ENCODE assay signal across 18 cellular contexts in genomic region chr18:7904529-7904928, GRCh38.
DNase-seq lines count a peak whose midpoint lies in the region; ATAC-seq and TF ChIP-seq lines count a peak whose summit lies in the region.
"Had no signal": no experiment of that assay in that cellular context is flagged by ENCODE, and none has a peak within 500 bp of the region (broad histone marks: within the 10 kb centered on the region; RNA-seq: fewer than 3 reads in every experiment).

No MANE protein-coding gene starts in this region.

- H3K9me3 Mint-ChIP-seq in chondrocyte (ENCODE audit: low read depth): peaks cover 5% of the 10 kb centered on the region
- H3K9me3 Mint-ChIP-seq: activated naive CD4-positive, alpha-beta T cell treated with anti-CD3 and anti-CD28 coated beads, Interleukin-2, amount 50 U/mL, for 24 hours had no signal

- peak overlapping the region; percentile 24 for H3K4me2 ChIP-seq in osteoblast (ENCODE audit: insufficient read depth, low read length)
- H3K4me2 ChIP-seq: BLaER1 treated with 17β-estradiol and CSF1 and Interleukin-3, amounts not matched to agents 10 nM and 100 nM had no signal

- DNase-seq in AG10803 (ENCODE audit: low read depth): peak; percentile 67
- peak; percentile 46 for DNase-seq in LNCaP clone FGC (ENCODE audit: low read depth)
- DNase-seq in chondrocyte (ENCODE audit: low spot score): no peak
- peak; percentile 76 for DNase-seq in osteoblast (ENCODE audit: insufficient read length, low spot score, missing footprints)
- DNase-seq in cerebellum (ENCODE audit: low spot score): no peak
- DNase-seq: activated CD8-positive, alpha-beta memory T cell treated with anti-CD3 and anti-CD28 coated beads, Interleukin-2, amount 10 ng/mL, durations not matched to agents 7 days and 5 days; DND-41; immature natural killer cell; NCI-H2227 treated with DMSO at 0.1 percent for 48 hours; stimulated activated CD4-positive, alpha-beta T cell treated with anti-CD3 and anti-CD28 coated beads, Interleukin-12 subunit alpha, Interleukin-12 subunit beta, amount 100 ng/mL, for 4 hours; thyroid gland had no signal

- H2AFZ ChIP-seq in osteoblast (ENCODE audit: low read length): no peak overlapping the region

- peak overlapping the region; percentile 49 for H3K27ac Mint-ChIP-seq in chondrocyte (ENCODE audit: unreplicated experiment)
- H3K27ac Mint-ChIP-seq: activated CD8-positive, alpha-beta memory T cell treated with anti-CD3 and anti-CD28 coated beads, Interleukin-2, amount 10 ng/mL, durations not matched to agents 7 days and 5 days; activated naive CD4-positive, alpha-beta T cell treated with anti-CD3 and anti-CD28 coated beads, Interleukin-2, amount 50 U/mL, for 24 hours; immature natural killer cell had no signal

- no peak for ATAC-seq in GM21717 (IDR thresholded peaks at IDR 0.05; ENCODE audit: unreplicated experiment)
- no peak for ATAC-seq in HG02610 (IDR thresholded peaks at IDR 0.05; ENCODE audit: unreplicated experiment)
- ATAC-seq in GM18519 (IDR thresholded peaks at IDR 0.05; ENCODE audit: low FRiP score, unreplicated experiment): no peak
- ATAC-seq: activated CD8-positive, alpha-beta memory T cell treated with anti-CD3 and anti-CD28 coated beads, Interleukin-2, amount 10 ng/mL, durations not matched to agents 7 days and 5 days had no signal

- H3K4me3 ChIP-seq in AG10803 (ENCODE audit: low read length): no peak overlapping the region
- H3K4me3 ChIP-seq in LNCaP clone FGC (ENCODE audit: low read depth, low read length): no peak overlapping the region
- H3K4me3 ChIP-seq in osteoblast (ENCODE audit: insufficient read depth, low read length): no peak overlapping the region
- H3K4me3 ChIP-seq: BLaER1 treated with 17β-estradiol and CSF1 and Interleukin-3, amounts not matched to agents 10 nM and 100 nM; thyroid gland had no signal

- peaks cover 5% of the 10 kb centered on the region for H4K20me1 ChIP-seq in osteoblast (ENCODE audit: insufficient read depth, low read length)
- H4K20me1 ChIP-seq: BLaER1 treated with 17β-estradiol and CSF1 and Interleukin-3, amounts not matched to agents 10 nM and 100 nM had no signal

- no peak overlapping the region for H3K4me3 Mint-ChIP-seq in chondrocyte (ENCODE audit: unreplicated experiment)
- H3K4me3 Mint-ChIP-seq: activated CD8-positive, alpha-beta memory T cell treated with anti-CD3 and anti-CD28 coated beads, Interleukin-2, amount 10 ng/mL, durations not matched to agents 7 days and 5 days; activated naive CD4-positive, alpha-beta T cell treated with anti-CD3 and anti-CD28 coated beads, Interleukin-2, amount 50 U/mL, for 24 hours; IgD-negative memory B cell; immature natural killer cell had no signal

- H3K79me2 ChIP-seq in osteoblast (ENCODE audit: insufficient read depth, low read length): peaks cover 6% of the 10 kb centered on the region

- no peak overlapping the region for H3K27ac ChIP-seq in osteoblast (ENCODE audit: low read depth, low read length)
- H3K27ac ChIP-seq: BLaER1 treated with 17β-estradiol and CSF1 and Interleukin-3, amounts not matched to agents 10 nM and 100 nM; neutrophil; thyroid gland had no signal

- H3K4me1 Mint-ChIP-seq in chondrocyte (ENCODE audit: low read depth): peaks cover 40% of the 10 kb centered on the region
- H3K4me1 Mint-ChIP-seq: activated CD8-positive, alpha-beta memory T cell treated with anti-CD3 and anti-CD28 coated beads, Interleukin-2, amount 10 ng/mL, durations not matched to agents 7 days and 5 days; activated naive CD4-positive, alpha-beta T cell treated with anti-CD3 and anti-CD28 coated beads, Interleukin-2, amount 50 U/mL, for 24 hours; IgD-negative memory B cell; immature natural killer cell had no signal

- no peaks in the 10 kb centered on the region for H3K36me3 ChIP-seq in osteoblast (ENCODE audit: insufficient read depth, low read length)
- H3K36me3 ChIP-seq: BLaER1 treated with 17β-estradiol and CSF1 and Interleukin-3, amounts not matched to agents 10 nM and 100 nM; neutrophil; thyroid gland had no signal

- no peaks in the 10 kb centered on the region for H3K9me3 ChIP-seq in osteoblast (ENCODE audit: low read depth, low read length)
- H3K9me3 ChIP-seq: BLaER1 treated with 17β-estradiol and CSF1 and Interleukin-3, amounts not matched to agents 10 nM and 100 nM; neutrophil; thyroid gland had no signal

- H3K27me3 ChIP-seq in osteoblast (ENCODE audit: insufficient read depth, low read length): no peaks in the 10 kb centered on the region
- H3K27me3 ChIP-seq: BLaER1 treated with 17β-estradiol and CSF1 and Interleukin-3, amounts not matched to agents 10 nM and 100 nM; neutrophil; thyroid gland had no signal

- no peaks in the 10 kb centered on the region for H3K27me3 Mint-ChIP-seq in chondrocyte (ENCODE audit: low read depth)
- H3K27me3 Mint-ChIP-seq: activated CD8-positive, alpha-beta memory T cell treated with anti-CD3 and anti-CD28 coated beads, Interleukin-2, amount 10 ng/mL, durations not matched to agents 7 days and 5 days; activated naive CD4-positive, alpha-beta T cell treated with anti-CD3 and anti-CD28 coated beads, Interleukin-2, amount 50 U/mL, for 24 hours; IgD-negative memory B cell had no signal

- TF ChIP-seq CTCF in AG10803 (conservative IDR thresholded peaks at IDR 0.05; ENCODE audit: low read length): no peak
- no peak for TF ChIP-seq CTCF in LNCaP clone FGC (IDR thresholded peaks at IDR 0.05; ENCODE audit: control insufficient read depth, extremely low read depth, insufficient read depth)
- no peak for TF ChIP-seq CTCF in chondrocyte (IDR thresholded peaks at IDR 0.05)
- no peak for TF ChIP-seq CTCF in osteoblast (IDR thresholded peaks at IDR 0.05; ENCODE audit: extremely low read depth, low read depth, low read length)

- peaks cover 4% of the 10 kb centered on the region for H3K36me3 Mint-ChIP-seq in chondrocyte (ENCODE audit: low read depth)
- H3K36me3 Mint-ChIP-seq: activated CD8-positive, alpha-beta memory T cell treated with anti-CD3 and anti-CD28 coated beads, Interleukin-2, amount 10 ng/mL, durations not matched to agents 7 days and 5 days; activated naive CD4-positive, alpha-beta T cell treated with anti-CD3 and anti-CD28 coated beads, Interleukin-2, amount 50 U/mL, for 24 hours; IgD-negative memory B cell; immature natural killer cell had no signal

- H3K4me1 ChIP-seq in osteoblast (ENCODE audit: insufficient read depth, low read length): peaks cover 12% of the 10 kb centered on the region
- H3K4me1 ChIP-seq: BLaER1 treated with 17β-estradiol and CSF1 and Interleukin-3, amounts not matched to agents 10 nM and 100 nM had no signal

Comparison
In these comparisons a context has a peak if more than half of its experiments do, and no peak if none do; other contexts are left out.
1. DNase-seq: peak in AG10803 (single experiment), LNCaP clone FGC (single experiment) and osteoblast (single experiment); none in chondrocyte (single experiment) and cerebellum (single experiment).